Comparison of ENCODE assay signal across 8 cellular contexts in the genomic region with DNA sequence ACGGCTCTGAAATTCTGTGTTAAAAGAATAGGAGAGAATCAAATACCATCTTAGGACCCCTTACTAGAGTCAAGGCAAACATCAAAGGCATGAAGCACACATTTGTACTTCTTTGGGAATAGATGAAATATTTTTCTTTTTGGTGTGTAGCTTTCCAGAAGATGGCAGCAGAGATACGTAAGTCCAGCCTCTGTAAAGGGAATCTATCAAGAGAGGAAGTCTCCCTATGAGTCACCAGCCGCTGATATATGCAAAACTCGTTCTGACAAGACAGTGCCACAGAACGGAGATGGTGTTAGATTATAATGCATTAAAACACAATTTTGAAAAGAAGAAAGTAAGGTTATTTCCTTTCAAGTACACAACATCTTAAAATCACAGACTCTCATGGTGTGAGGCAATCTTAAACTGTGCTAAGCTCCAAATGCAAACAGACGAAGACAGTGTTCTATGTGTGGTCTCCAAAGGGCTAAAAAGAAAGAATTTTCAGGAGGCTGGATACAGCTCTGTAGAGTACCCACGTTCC.
DNase-seq lines count a peak whose midpoint lies in the region; ATAC-seq, FAIRE-seq and TF ChIP-seq lines count a peak whose summit lies in the region.

No MANE protein-coding gene starts in this region.

- no peaks in the 10 kb centered on the region for H3K79me2 ChIP-seq in parathyroid adenoma

- no peak overlapping the region for H3K4me2 ChIP-seq in parathyroid adenoma (ENCODE audit: low read length)

- no peak overlapping the region for H3K27ac ChIP-seq in parathyroid adenoma

- TF ChIP-seq CTCF in parathyroid adenoma (IDR thresholded peaks at IDR 0.05): peak; percentile 25

- peak; percentile 97 for FAIRE-seq in frontal cortex (lab: Jason Lieb, UNC)

- H3K27ac Mint-ChIP-seq in activated T-helper 2 cell treated with anti-CD3 and anti-CD28 coated beads, Interferon-gamma antibody, Interleukin-2, Interleukin-4, amounts not matched to agents 10 μg/mL and 5 μg/mL and 100 μg/mL, durations not matched to agents 14 hours and 24 hours and 36 hours: no peak overlapping the region

- peak; percentile 24 for DNase-seq in GF-D8 (lab: John Stamatoyannopoulos, UW)
- DNase-seq in HuH-7.5 (ENCODE audit: low spot score): peak; percentile 37
- peak; percentile 28 for DNase-seq in NT2/D1 (ENCODE audit: low read depth, low spot score)
- DNase-seq in activated T-helper 2 cell treated with anti-CD3 and anti-CD28 coated beads, Interferon-gamma antibody, Interleukin-2, Interleukin-4, amounts not matched to agents 10 μg/mL and 5 μg/mL and 100 μg/mL, durations not matched to agents 14 hours and 24 hours and 36 hours (ENCODE audit: low spot score): peak; percentile 48
- DNase-seq in frontal cortex (ENCODE audit: low spot score in 2 of 2): peak; percentile 52 to 78
- no peak for DNase-seq in OCI-M2 (lab: John Stamatoyannopoulos, UW; ENCODE audit: unreplicated experiment)

- no peak overlapping the region for H3K4me3 Mint-ChIP-seq in activated T-helper 2 cell treated with anti-CD3 and anti-CD28 coated beads, Interferon-gamma antibody, Interleukin-2, Interleukin-4, amounts not matched to agents 10 μg/mL and 5 μg/mL and 100 μg/mL, durations not matched to agents 14 hours and 24 hours and 36 hours (ENCODE audit: low read depth)

- H3K4me1 ChIP-seq in NT2/D1 (ENCODE audit: insufficient read depth, insufficient read length): no peaks in the 10 kb centered on the region
- H3K4me1 ChIP-seq in parathyroid adenoma: no peaks in the 10 kb centered on the region

- intact Hi-C loops in activated T-helper 2 cell treated with anti-CD3 and anti-CD28 coated beads, Interferon-gamma antibody, Interleukin-2, Interleukin-4, amounts not matched to agents 10 μg/mL and 5 μg/mL and 100 μg/mL, durations not matched to agents 14 hours and 24 hours and 36 hours (cut with micrococcal nuclease): loop anchor here (2.0 to 5.0 kb wide), 4 partner anchors 303 to 788 kb away; a partner anchor contains a TSS

- H3K9me3 Mint-ChIP-seq in activated T-helper 2 cell treated with anti-CD3 and anti-CD28 coated beads, Interferon-gamma antibody, Interleukin-2, Interleukin-4, amounts not matched to agents 10 μg/mL and 5 μg/mL and 100 μg/mL, durations not matched to agents 14 hours and 24 hours and 36 hours: no peaks in the 10 kb centered on the region

- no peaks in the 10 kb centered on the region for H3K27me3 ChIP-seq in NT2/D1 (ENCODE audit: insufficient read depth, insufficient read length)
- H3K27me3 ChIP-seq in parathyroid adenoma (ENCODE audit: control insufficient read depth, insufficient read depth, low read length): no peaks in the 10 kb centered on the region

- H2AFZ ChIP-seq in parathyroid adenoma: no peak overlapping the region

- H3K9ac ChIP-seq in NT2/D1 (ENCODE audit: insufficient read length, low read depth) (no peak overlapping the region), parathyroid adenoma (no peak overlapping the region)

- peak; percentile 100 for ATAC-seq in GM21723 (IDR thresholded peaks at IDR 0.05; ENCODE audit: unreplicated experiment)

- no peaks in the 10 kb centered on the region for H3K4me1 Mint-ChIP-seq in activated T-helper 2 cell treated with anti-CD3 and anti-CD28 coated beads, Interferon-gamma antibody, Interleukin-2, Interleukin-4, amounts not matched to agents 10 μg/mL and 5 μg/mL and 100 μg/mL, durations not matched to agents 14 hours and 24 hours and 36 hours (ENCODE audit: low read depth)

- H3K36me3 Mint-ChIP-seq in activated T-helper 2 cell treated with anti-CD3 and anti-CD28 coated beads, Interferon-gamma antibody, Interleukin-2, Interleukin-4, amounts not matched to agents 10 μg/mL and 5 μg/mL and 100 μg/mL, durations not matched to agents 14 hours and 24 hours and 36 hours (ENCODE audit: low read depth): no peaks in the 10 kb centered on the region

- no peaks in the 10 kb centered on the region for H3K9me3 ChIP-seq in NT2/D1 (ENCODE audit: insufficient read depth, low read length)
- no peaks in the 10 kb centered on the region for H3K9me3 ChIP-seq in parathyroid adenoma (ENCODE audit: control insufficient read depth, low read length)

- no peaks in the 10 kb centered on the region for H3K36me3 ChIP-seq in NT2/D1 (ENCODE audit: insufficient read depth, insufficient read length, low read length)
- no peaks in the 10 kb centered on the region for H3K36me3 ChIP-seq in parathyroid adenoma (ENCODE audit: control insufficient read depth, insufficient read depth, low read length)

- H3K27me3 Mint-ChIP-seq in activated T-helper 2 cell treated with anti-CD3 and anti-CD28 coated beads, Interferon-gamma antibody, Interleukin-2, Interleukin-4, amounts not matched to agents 10 μg/mL and 5 μg/mL and 100 μg/mL, durations not matched to agents 14 hours and 24 hours and 36 hours (ENCODE audit: low read depth): peaks cover 39% of the 10 kb centered on the region

- H3K4me3 ChIP-seq in NT2/D1 (ENCODE audit: insufficient read length, low read depth) (no peak overlapping the region), parathyroid adenoma (ENCODE audit: low read depth, low read length) (no peak overlapping the region)
